Comparison of ENCODE assay signal across 9 cellular contexts in genomic region chr1:15966081-15966955, GRCh38. TPM values are rescaled to one million over a fixed set of nuclear protein-coding genes. Genes with fewer than 3 reads are reported as not detected.
DNase-seq lines count a peak whose midpoint lies in the region; ATAC-seq, FAIRE-seq and TF ChIP-seq lines count a peak whose summit lies in the region.
"Had no signal": no experiment of that assay in that cellular context is flagged by ENCODE, and none has a peak within 500 bp of the region (broad histone marks: within the 10 kb centered on the region; RNA-seq: fewer than 3 reads in every experiment).

No MANE protein-coding gene starts in this region.

- H3K4me3 Mint-ChIP-seq in activated naive CD4-positive, alpha-beta T cell treated with anti-CD3 and anti-CD28 coated beads for 36 hours, result peak overlapping the region; percentile 68
- H3K4me3 Mint-ChIP-seq in endodermal cell, result no peak overlapping the region

- TF ChIP-seq CTCF in OCI-LY3 (IDR thresholded peaks at IDR 0.05; ENCODE audit: low read depth, low read length) (no peak), keratinocyte (optimal IDR thresholded peaks at IDR 0.05 in 1 of 3, IDR thresholded peaks at IDR 0.05 in 1 of 3, conservative IDR thresholded peaks at IDR 0.05 in 1 of 3; ENCODE audit: extremely low read depth in 1 of 3, insufficient read depth in 2 of 3, low read length in 3 of 3) (no peak), endodermal cell (conservative IDR thresholded peaks at IDR 0.05) (no peak)

- dilution Hi-C loops in keratinocyte (cut with MboI; ENCODE audit: extremely low pct_ligation_motif_present, low sequenced_read_pairs), result no loop called here

- H3K27ac ChIP-seq in OCI-LY3 (ENCODE audit: low read length), result peak overlapping the region; percentile 96
- peak overlapping the region; percentile 42 for H3K27ac ChIP-seq in keratinocyte (ENCODE audit: control insufficient read depth, insufficient read depth, low read length)
- H3K27ac ChIP-seq in endodermal cell (ENCODE audit: low read depth, low read length), result no peak overlapping the region

- no peaks in the 10 kb centered on the region for H3K9me3 ChIP-seq in OCI-LY3 (ENCODE audit: insufficient read depth, low read length)
- no peaks in the 10 kb centered on the region for H3K9me3 ChIP-seq in keratinocyte (ENCODE audit: control insufficient read depth, low read depth, low read length)
- H3K9me3 ChIP-seq in endodermal cell (ENCODE audit: control insufficient read depth, low read length), result peaks cover 17% of the 10 kb centered on the region

- peaks cover 58% of the 10 kb centered on the region for H3K4me1 ChIP-seq in OCI-LY3 (ENCODE audit: low read length)
- peaks cover 9% of the 10 kb centered on the region for H3K4me1 ChIP-seq in keratinocyte (ENCODE audit: control insufficient read depth, extremely low read depth, insufficient read depth, low read length)
- H3K4me1 ChIP-seq in endodermal cell (ENCODE audit: control insufficient read depth, insufficient read depth, low read length), result no peaks in the 10 kb centered on the region

- CTCF ChIA-PET in activated naive CD4-positive, alpha-beta T cell treated with anti-CD3 and anti-CD28 coated beads for 36 hours (lab: Charles Lee), result interaction anchor here (0.7 to 1.0 kb wide), 2 partner anchors 14 to 526 kb away, joined by 3 to 6 read pairs; no protein-coding TSS in a partner anchor

- intact Hi-C loops in activated naive CD4-positive, alpha-beta T cell treated with anti-CD3 and anti-CD28 coated beads for 36 hours (cut with micrococcal nuclease), result loop anchor here (1.0 to 10.0 kb wide), 11 partner anchors 10 to 938 kb away; partner anchors contain the start of genes CASP9, DDI2, SZRD1 and ZBTB17

- no peaks in the 10 kb centered on the region for H3K27me3 ChIP-seq in OCI-LY3 (ENCODE audit: low read depth, low read length)
- H3K27me3 ChIP-seq in keratinocyte (ENCODE audit: control insufficient read depth, extremely low read depth, insufficient read depth, low read length), result no peaks in the 10 kb centered on the region
- H3K27me3 ChIP-seq in endodermal cell (ENCODE audit: control insufficient read depth, insufficient read depth, low read length, poor library complexity, severe bottlenecking), result no peaks in the 10 kb centered on the region

- H3K9ac ChIP-seq in OCI-LY3 (ENCODE audit: low read length) (peak overlapping the region; percentile 69), keratinocyte (ENCODE audit: control insufficient read depth, extremely low read depth, insufficient read depth, low read length) (peak overlapping the region; percentile 51), endodermal cell (ENCODE audit: extremely low read depth, low read length, poor library complexity, severe bottlenecking) (no peak overlapping the region)

- H3K36me3 Mint-ChIP-seq in activated naive CD4-positive, alpha-beta T cell treated with anti-CD3 and anti-CD28 coated beads for 36 hours (ENCODE audit: low read depth), result peaks cover 34% of the 10 kb centered on the region
- H3K36me3 Mint-ChIP-seq in endodermal cell (ENCODE audit: low read depth), result peaks cover 56% of the 10 kb centered on the region

- H3K9me1 ChIP-seq in keratinocyte (ENCODE audit: control insufficient read depth, extremely low read depth, insufficient read depth, low read length), result no peaks in the 10 kb centered on the region

- H3K9me3 Mint-ChIP-seq in activated naive CD4-positive, alpha-beta T cell treated with anti-CD3 and anti-CD28 coated beads for 36 hours, result peaks cover 3% of the 10 kb centered on the region
- peaks cover 16% of the 10 kb centered on the region for H3K9me3 Mint-ChIP-seq in endodermal cell

- H3K4me2 ChIP-seq in OCI-LY3 (ENCODE audit: low read length) (peak overlapping the region; percentile 72), keratinocyte (ENCODE audit: control insufficient read depth, extremely low read depth, insufficient read depth, low read depth, low read length) (peak overlapping the region; percentile 29)

- H2AFZ ChIP-seq in OCI-LY3 (ENCODE audit: low read depth, low read length), result no peak overlapping the region
- no peak overlapping the region for H2AFZ ChIP-seq in keratinocyte (ENCODE audit: control insufficient read depth, low read length)

- peaks cover 22% of the 10 kb centered on the region for H3K36me3 ChIP-seq in OCI-LY3 (replicated peaks; ENCODE audit: low read depth, low read length)
- peaks cover 8 to 18% of the 10 kb centered on the region in 2 experiments for H3K36me3 ChIP-seq in keratinocyte (ENCODE audit: control insufficient read depth in 2 of 2, extremely low read depth in 1 of 2, insufficient read depth in 2 of 2, low read length in 2 of 2)
- peaks cover 33% of the 10 kb centered on the region for H3K36me3 ChIP-seq in endodermal cell (ENCODE audit: control insufficient read depth, insufficient read depth, low read length)

- H3K4me3 ChIP-seq in OCI-LY3 (ENCODE audit: low read length) (peak overlapping the region; percentile 55), keratinocyte (ENCODE audit: control insufficient read depth in 2 of 3, extremely low read depth in 1 of 3, insufficient read depth in 2 of 3, low read depth in 1 of 3, low read length in 3 of 3) (no peak overlapping the region), endodermal cell (ENCODE audit: low read length) (no peak overlapping the region)

- FAIRE-seq in keratinocyte (lab: Jason Lieb, UNC), result no peak

- H3K79me2 ChIP-seq in OCI-LY3 (ENCODE audit: low read length), result peaks cover 22% of the 10 kb centered on the region
- peaks cover 57% of the 10 kb centered on the region for H3K79me2 ChIP-seq in keratinocyte (ENCODE audit: control insufficient read depth, insufficient read depth, low read length)

- peak overlapping the region; percentile 97 for H3K27ac Mint-ChIP-seq in activated naive CD4-positive, alpha-beta T cell treated with anti-CD3 and anti-CD28 coated beads for 36 hours
- no peak overlapping the region for H3K27ac Mint-ChIP-seq in endodermal cell

- H3K4me1 Mint-ChIP-seq in activated naive CD4-positive, alpha-beta T cell treated with anti-CD3 and anti-CD28 coated beads for 36 hours (ENCODE audit: low read depth), result peaks cover 80% of the 10 kb centered on the region
- H3K4me1 Mint-ChIP-seq in endodermal cell, result peaks cover 19% of the 10 kb centered on the region

- H4K20me1 ChIP-seq in OCI-LY3 (ENCODE audit: insufficient read depth, low read length) (no peaks in the 10 kb centered on the region), keratinocyte (ENCODE audit: control insufficient read depth, extremely low read depth, insufficient read depth, low read length) (no peaks in the 10 kb centered on the region)

- peak; percentile 60 for DNase-seq in ELR (ENCODE audit: low read depth)
- peak; percentile 94 for DNase-seq in activated naive CD4-positive, alpha-beta T cell treated with anti-CD3 and anti-CD28 coated beads for 36 hours
- no peak for DNase-seq in keratinocyte (ENCODE audit: low read depth, low spot score)
- DNase-seq in stimulated activated CD8-positive, alpha-beta memory T cell treated with anti-CD3 and anti-CD28 coated beads, Interleukin-4, amount 100 ng/mL, for 24 hours (ENCODE audit: low read depth), result peak; percentile 66
- DNase-seq in endodermal cell, result no peak
- DNase-seq in NCI-H1930 (lab: John Stamatoyannopoulos, UW), result no peak

- H3K27me3 Mint-ChIP-seq in activated naive CD4-positive, alpha-beta T cell treated with anti-CD3 and anti-CD28 coated beads for 36 hours (ENCODE audit: low read depth), result no peaks in the 10 kb centered on the region
- no peaks in the 10 kb centered on the region for H3K27me3 Mint-ChIP-seq in endodermal cell (ENCODE audit: insufficient read depth)

- ATAC-seq in GM21786 (IDR thresholded peaks at IDR 0.05; ENCODE audit: unreplicated experiment), result peak; percentile 68
- ATAC-seq: left colon had no signal

- 92 to 93% methylated on average over 13 to 16 of the region's 18 CpGs for WGBS in endodermal cell (ENCODE audit: insufficient coverage in 1 of 2, insufficient read length in 1 of 2), 2 experiments

RNA-seq across cellular contexts. Expression of gene ZBTB17, which starts 9.6 kb away (rescaled TPM):
- 10 to 100 TPM; 34.8 to 37.5 TPM for total RNA-seq in activated naive CD4-positive, alpha-beta T cell treated with anti-CD3 and anti-CD28 coated beads for 36 hours
- polyA plus RNA-seq in keratinocyte, result 18.4 to 46.0 TPM (median 19.7 TPM) in 3 replicates
- 19.9 TPM for polyA plus RNA-seq in keratinocyte (2011; ENCODE audit: low read depth)
- 14.4 and 22.8 TPM in 2 replicates for polyA plus RNA-seq in keratinocyte (2011; cell fraction: cytosol; rRNA removed)
- 54.4 and 73.4 TPM in 2 replicates for polyA plus RNA-seq in keratinocyte (2011; cell fraction: nucleus; rRNA removed)
- polyA plus RNA-seq in keratinocyte (2012; ENCODE audit: low replicate concordance), result 17.7 and 30.4 TPM in 2 replicates
- 30.1 to 46.5 TPM (median 44.2 TPM) in 3 replicates for polyA minus RNA-seq in keratinocyte
- polyA minus RNA-seq in keratinocyte (2011; cell fraction: cytosol; rRNA and poly(A)+ RNA removed), result 45.1 TPM
- 27.1 and 27.3 TPM in 2 replicates for polyA minus RNA-seq in keratinocyte (2011; cell fraction: nucleus; rRNA and poly(A)+ RNA removed)
- 10 to 100 TPM; 28.0 to 31.7 TPM for total RNA-seq in endodermal cell
- polyA plus RNA-seq in endodermal cell (2013, experiment 1 of 2), result 35.1 TPM
- polyA plus RNA-seq in endodermal cell (2013, experiment 2 of 2), result 32.6 TPM

RNA-seq across cellular contexts. Expression of gene SRARP, which starts 37.7 kb away (rescaled TPM):
- total RNA-seq in activated naive CD4-positive, alpha-beta T cell treated with anti-CD3 and anti-CD28 coated beads for 36 hours, result not detected
- not detected in 3 replicates for polyA plus RNA-seq in keratinocyte
- not detected for polyA plus RNA-seq in keratinocyte (2011; ENCODE audit: low read depth)
- not detected in 2 replicates for polyA plus RNA-seq in keratinocyte (2011; cell fraction: cytosol; rRNA removed)
- polyA plus RNA-seq in keratinocyte (2011; cell fraction: nucleus; rRNA removed), result not detected in 2 replicates
- polyA plus RNA-seq in keratinocyte (2012; ENCODE audit: low replicate concordance), result not detected in 2 replicates
- polyA minus RNA-seq in keratinocyte, result 0.06 to 0.13 TPM in 2 of 3 replicates, not detected in the other
- polyA minus RNA-seq in keratinocyte (2011; cell fraction: cytosol; rRNA and poly(A)+ RNA removed), result not detected
- polyA minus RNA-seq in keratinocyte (2011; cell fraction: nucleus; rRNA and poly(A)+ RNA removed), result not detected in 2 replicates
- 1 to 10 TPM in 1 of 2 donors, under 1 TPM in 1; 0.97 to 1.3 TPM for total RNA-seq in endodermal cell
- polyA plus RNA-seq in endodermal cell (2013, experiment 1 of 2), result 0.18 TPM
- polyA plus RNA-seq in endodermal cell (2013, experiment 2 of 2), result 0.12 TPM
- total RNA-seq: left colon had no signal

RNA-seq across cellular contexts. Expression of gene HSPB7, which starts 51.5 kb away (rescaled TPM):
- not detected for total RNA-seq in activated naive CD4-positive, alpha-beta T cell treated with anti-CD3 and anti-CD28 coated beads for 36 hours
- 0.03 to 0.05 TPM in 2 of 3 replicates, not detected in the other for polyA plus RNA-seq in keratinocyte
- not detected for polyA plus RNA-seq in keratinocyte (2011; ENCODE audit: low read depth)
- polyA plus RNA-seq in keratinocyte (2011; cell fraction: cytosol; rRNA removed), result not detected in 2 replicates
- not detected in 2 replicates for polyA plus RNA-seq in keratinocyte (2011; cell fraction: nucleus; rRNA removed)
- not detected in 2 replicates for polyA plus RNA-seq in keratinocyte (2012; ENCODE audit: low replicate concordance)
- polyA minus RNA-seq in keratinocyte, result 0.46 TPM in 1 of 3 replicates, not detected in the others
- not detected for polyA minus RNA-seq in keratinocyte (2011; cell fraction: cytosol; rRNA and poly(A)+ RNA removed)
- polyA minus RNA-seq in keratinocyte (2011; cell fraction: nucleus; rRNA and poly(A)+ RNA removed), result not detected in 2 replicates
- total RNA-seq in endodermal cell, result under 1 TPM in 1 of 2 donors, not detected in 1; 0.15 TPM
- polyA plus RNA-seq in endodermal cell (2013, experiment 1 of 2), result 0.18 TPM
- not detected for polyA plus RNA-seq in endodermal cell (2013, experiment 2 of 2)

RNA-seq across cellular contexts. Expression of gene CLCNKA, which starts 55.5 kb away (rescaled TPM):
- total RNA-seq in activated naive CD4-positive, alpha-beta T cell treated with anti-CD3 and anti-CD28 coated beads for 36 hours, result not detected
- not detected in 3 replicates for polyA plus RNA-seq in keratinocyte
- not detected for polyA plus RNA-seq in keratinocyte (2011; ENCODE audit: low read depth)
- not detected in 2 replicates for polyA plus RNA-seq in keratinocyte (2011; cell fraction: cytosol; rRNA removed)
- not detected in 2 replicates for polyA plus RNA-seq in keratinocyte (2011; cell fraction: nucleus; rRNA removed)
- not detected in 2 replicates for polyA plus RNA-seq in keratinocyte (2012; ENCODE audit: low replicate concordance)
- not detected in 3 replicates for polyA minus RNA-seq in keratinocyte
- polyA minus RNA-seq in keratinocyte (2011; cell fraction: cytosol; rRNA and poly(A)+ RNA removed), result not detected
- polyA minus RNA-seq in keratinocyte (2011; cell fraction: nucleus; rRNA and poly(A)+ RNA removed), result not detected in 2 replicates
- total RNA-seq in endodermal cell, result 1 to 10 TPM; 3.2 to 3.5 TPM
- 0.18 TPM for polyA plus RNA-seq in endodermal cell (2013, experiment 1 of 2)
- polyA plus RNA-seq in endodermal cell (2013, experiment 2 of 2), result 0.37 TPM

Comparison
In these comparisons a context has a peak if more than half of its experiments do, and no peak if none do; other contexts are left out.
1. DNase-seq: peak in ELR (single experiment), activated naive CD4-positive, alpha-beta T cell treated with anti-CD3 and anti-CD28 coated beads for 36 hours (single experiment) and stimulated activated CD8-positive, alpha-beta memory T cell treated with anti-CD3 and anti-CD28 coated beads, Interleukin-4, amount 100 ng/mL, for 24 hours (single experiment); none in keratinocyte (single experiment), endodermal cell (single experiment) and NCI-H1930 (0 of 2).